In genomic region chr12:96234591-96235496, GRCh38 we compare ENCODE assay signal across 11 cellular contexts. TPM values are rescaled to one million over a fixed set of nuclear protein-coding genes. Genes with fewer than 3 reads are reported as not detected.
DNase-seq lines count a peak whose midpoint lies in the region; ATAC-seq, FAIRE-seq and TF ChIP-seq lines count a peak whose summit lies in the region.
"Had no signal": no experiment of that assay in that cellular context is flagged by ENCODE, and none has a peak within 500 bp of the region (broad histone marks: within the 10 kb centered on the region; RNA-seq: fewer than 3 reads in every experiment).

No MANE protein-coding gene starts in this region.

- H3K4me1 Mint-ChIP-seq in activated T-helper 17 cell treated with anti-CD3 and anti-CD28 coated beads, Interleukin-2, amount 50 U/mL, for 72 hours, result peaks cover 48% of the 10 kb centered on the region

- H3K4me2 ChIP-seq in keratinocyte (ENCODE audit: control insufficient read depth, extremely low read depth, insufficient read depth, low read depth, low read length) (no peak overlapping the region), MM.1S (ENCODE audit: low read depth, low read length) (no peak overlapping the region)

- H3K4me3 Mint-ChIP-seq in activated T-helper 17 cell treated with anti-CD3 and anti-CD28 coated beads, Interleukin-2, amount 50 U/mL, for 72 hours, result peak overlapping the region; percentile 69

- H3K4me1 ChIP-seq in keratinocyte (ENCODE audit: control insufficient read depth, extremely low read depth, insufficient read depth, low read length), result peaks cover 44% of the 10 kb centered on the region
- H3K4me1 ChIP-seq in MM.1S (ENCODE audit: low read length), result no peaks in the 10 kb centered on the region

- peak overlapping the region; percentile 68 for H3K27ac Mint-ChIP-seq in activated T-helper 17 cell treated with anti-CD3 and anti-CD28 coated beads, Interleukin-2, amount 50 U/mL, for 72 hours

- no peaks in the 10 kb centered on the region for H3K9me3 Mint-ChIP-seq in activated T-helper 17 cell treated with anti-CD3 and anti-CD28 coated beads, Interleukin-2, amount 50 U/mL, for 72 hours

- H3K27ac ChIP-seq in keratinocyte (ENCODE audit: control insufficient read depth, insufficient read depth, low read length) (peak overlapping the region; percentile 60), skin epidermis (peak overlapping the region in 15 of 21 experiments; percentile 13 to 87 (median 65)), MM.1S (ENCODE audit: low read length) (no peak overlapping the region)

- peaks cover 5% of the 10 kb centered on the region for H3K9me1 ChIP-seq in keratinocyte (ENCODE audit: control insufficient read depth, extremely low read depth, insufficient read depth, low read length)

- no peaks in the 10 kb centered on the region for H3K27me3 Mint-ChIP-seq in activated T-helper 17 cell treated with anti-CD3 and anti-CD28 coated beads, Interleukin-2, amount 50 U/mL, for 72 hours

- H3K79me2 ChIP-seq in keratinocyte (ENCODE audit: control insufficient read depth, insufficient read depth, low read length), result peaks cover 78% of the 10 kb centered on the region
- peaks cover 97% of the 10 kb centered on the region for H3K79me2 ChIP-seq in MM.1S (ENCODE audit: low read length)

- H3K9me3 ChIP-seq in keratinocyte (ENCODE audit: control insufficient read depth, low read depth, low read length), result no peaks in the 10 kb centered on the region
- H3K9me3 ChIP-seq in MM.1S (replicated peaks; ENCODE audit: insufficient read depth, low read length), result no peaks in the 10 kb centered on the region
- H3K9me3 ChIP-seq: ovary had no signal

- dilution Hi-C loops in keratinocyte (cut with MboI; ENCODE audit: extremely low pct_ligation_motif_present, low sequenced_read_pairs), result no loop called here

- H3K27me3 ChIP-seq in keratinocyte (ENCODE audit: control insufficient read depth, extremely low read depth, insufficient read depth, low read length) (no peaks in the 10 kb centered on the region), MM.1S (replicated peaks; ENCODE audit: insufficient read depth, low read length) (no peaks in the 10 kb centered on the region)
- H3K27me3 ChIP-seq: ovary had no signal

- no peaks in the 10 kb centered on the region for H3F3A ChIP-seq in MM.1S (ENCODE audit: insufficient read depth, low read length)

- peaks cover 80% of the 10 kb centered on the region for H3K36me3 Mint-ChIP-seq in activated T-helper 17 cell treated with anti-CD3 and anti-CD28 coated beads, Interleukin-2, amount 50 U/mL, for 72 hours (ENCODE audit: low read depth)

- no peak for TF ChIP-seq CTCF in keratinocyte (optimal IDR thresholded peaks at IDR 0.05 in 1 of 3, IDR thresholded peaks at IDR 0.05 in 1 of 3, conservative IDR thresholded peaks at IDR 0.05 in 1 of 3; ENCODE audit: extremely low read depth in 1 of 3, insufficient read depth in 2 of 3, low read length in 3 of 3)
- no peak for TF ChIP-seq CTCF in MM.1S (IDR thresholded peaks at IDR 0.05; ENCODE audit: low read length)

- no peak for FAIRE-seq in keratinocyte (lab: Jason Lieb, UNC)
- FAIRE-seq: endometrium had no signal

- in situ Hi-C loops in G401 (cut with HindIII; ENCODE audit: low sequenced_read_pairs), result no loop called here

- H2AFZ ChIP-seq in keratinocyte (ENCODE audit: control insufficient read depth, low read length), result no peak overlapping the region
- no peak overlapping the region for H2AFZ ChIP-seq in MM.1S (ENCODE audit: low read length)

- DNase-seq in G401 (ENCODE audit: low spot score) (peak; percentile 45), keratinocyte (ENCODE audit: low read depth, low spot score) (no peak), MM.1S (no peak)
- DNase-seq in activated CD8-positive, alpha-beta memory T cell treated with anti-CD3 and anti-CD28 coated beads, Interleukin-2, amount 50 U/mL, for 4 hours, result no peak
- DNase-seq: activated CD4-positive, CD25-positive, alpha-beta regulatory T cell; NCI-H510A treated with DMSO at 0.1 percent for 48 hours had no signal

- H3K9ac ChIP-seq in keratinocyte (ENCODE audit: control insufficient read depth, extremely low read depth, insufficient read depth, low read length), result no peak overlapping the region
- H3K9ac ChIP-seq in MM.1S (ENCODE audit: low read length), result no peak overlapping the region

- H3K4me3 ChIP-seq in keratinocyte (ENCODE audit: control insufficient read depth in 2 of 3, extremely low read depth in 1 of 3, insufficient read depth in 2 of 3, low read depth in 1 of 3, low read length in 3 of 3), result no peak overlapping the region
- H3K4me3 ChIP-seq in skin epidermis, result no peak overlapping the region
- H3K4me3 ChIP-seq in MM.1S (ENCODE audit: low read length), result no peak overlapping the region
- H3K4me3 ChIP-seq: ovary had no signal

- no peak for ATAC-seq in activated T-helper 17 cell treated with anti-CD3 and anti-CD28 coated beads, Interleukin-2, amount 50 U/mL, for 72 hours (replicated peaks)
- ATAC-seq in GM21619 (IDR thresholded peaks at IDR 0.05; ENCODE audit: unreplicated experiment), result no peak

- H4K20me1 ChIP-seq in keratinocyte (ENCODE audit: control insufficient read depth, extremely low read depth, insufficient read depth, low read length) (peaks cover 16% of the 10 kb centered on the region), MM.1S (ENCODE audit: insufficient read depth, low read length) (peaks cover 14% of the 10 kb centered on the region)

- H3K36me3 ChIP-seq in keratinocyte (ENCODE audit: control insufficient read depth in 2 of 2, extremely low read depth in 1 of 2, insufficient read depth in 2 of 2, low read length in 2 of 2) (peaks cover 6 to 50% of the 10 kb centered on the region in 2 experiments), MM.1S (replicated peaks; ENCODE audit: insufficient read depth, low read length) (no peaks in the 10 kb centered on the region)
- H3K36me3 ChIP-seq: ovary had no signal

- no peaks in the 10 kb centered on the region for H3K9me2 ChIP-seq in MM.1S (replicated peaks; ENCODE audit: insufficient read depth, low read length)

RNA-seq across cellular contexts. Expression of gene ELK3, which starts 40.7 kb away (rescaled TPM):
- total RNA-seq in G401 (2014; rRNA removed; shearing (Covaris generic)), result 7.3 and 12.4 TPM in 2 replicates
- 10 to 100 TPM; 31.3 to 39.2 TPM for total RNA-seq in activated T-helper 17 cell treated with anti-CD3 and anti-CD28 coated beads, Interleukin-2, amount 50 U/mL, for 72 hours
- polyA plus RNA-seq in keratinocyte, result 14.4 to 47.6 TPM (median 28.2 TPM) in 3 replicates
- polyA plus RNA-seq in keratinocyte (2011; ENCODE audit: low read depth), result 89.5 TPM
- 26.6 and 31.6 TPM in 2 replicates for polyA plus RNA-seq in keratinocyte (2011; cell fraction: cytosol; rRNA removed)
- polyA plus RNA-seq in keratinocyte (2011; cell fraction: nucleus; rRNA removed), result 24.7 and 26.1 TPM in 2 replicates
- polyA plus RNA-seq in keratinocyte (2012; ENCODE audit: low replicate concordance), result 21.3 and 54.2 TPM in 2 replicates
- polyA minus RNA-seq in keratinocyte, result 24.4 to 89.6 TPM (median 26.2 TPM) in 3 replicates
- polyA minus RNA-seq in keratinocyte (2011; cell fraction: cytosol; rRNA and poly(A)+ RNA removed), result 32.6 TPM
- polyA minus RNA-seq in keratinocyte (2011; cell fraction: nucleus; rRNA and poly(A)+ RNA removed), result 14.0 and 17.8 TPM in 2 replicates
